ENCODE assay signal across 9 cellular contexts in the genomic region with DNA sequence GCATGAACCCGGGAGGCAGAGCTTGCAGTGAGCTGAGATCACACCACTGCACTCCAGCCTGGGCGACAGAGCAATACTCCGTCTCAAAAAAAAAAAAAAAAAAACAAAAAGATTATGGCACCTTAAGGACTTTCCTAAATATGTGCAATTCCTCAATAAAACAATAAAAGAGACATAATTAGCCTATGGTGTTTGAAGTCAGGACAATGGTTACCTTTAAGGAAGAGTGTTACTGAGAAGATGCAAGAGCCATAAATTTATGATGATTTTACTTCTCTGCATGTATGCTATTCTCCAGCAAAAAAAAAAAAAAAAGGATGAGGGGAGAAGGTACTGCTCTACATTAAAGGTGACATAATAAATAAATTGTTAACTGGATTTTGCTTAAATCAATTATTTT.
"Had no signal": no experiment of that assay in that cellular context is flagged by ENCODE, and none has a peak within 500 bp of the region (broad histone marks: within the 10 kb centered on the region; RNA-seq: fewer than 3 reads in every experiment).

No MANE protein-coding gene starts in this region.

- H3K4me3 Mint-ChIP-seq: IgD-negative memory B cell had no signal

- H3K4me3 ChIP-seq: K562 had no signal

- H3K27ac Mint-ChIP-seq: IgD-negative memory B cell had no signal

- H3K9ac ChIP-seq: KMS-11 had no signal

- ATAC-seq: HepG2 had no signal

- DNase-seq: IMR-90, KBM-7, KG1 had no signal

- H3K4me2 ChIP-seq: KMS-11 had no signal

- H3K27ac ChIP-seq: HL-60, KMS-11 had no signal

- H3K36me3 Mint-ChIP-seq: IgD-negative memory B cell had no signal

- H3K4me1 Mint-ChIP-seq: IgD-negative memory B cell had no signal

- FAIRE-seq: HepG2, HTR-8/SVneo, K562 had no signal
